ENCODE assay signal across 39 cellular contexts in the genomic region with DNA sequence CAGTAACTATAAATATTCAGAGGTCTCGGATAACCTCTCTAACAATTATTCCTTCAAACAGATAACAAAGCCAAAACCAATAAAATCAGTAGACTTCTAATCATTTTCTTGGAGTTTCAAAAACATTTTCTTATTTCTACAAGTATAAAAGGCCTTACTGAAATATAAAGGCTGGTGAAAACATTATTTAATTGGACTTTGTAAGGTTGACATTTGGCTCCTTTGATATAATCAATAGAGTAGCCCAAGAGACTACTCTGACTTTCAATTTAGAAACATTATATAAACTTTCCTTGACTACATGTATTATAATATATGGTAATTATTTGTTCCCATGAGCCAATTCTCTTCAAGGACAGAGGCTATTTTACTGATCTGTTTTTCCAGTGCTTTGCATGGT.
"Had no signal": no experiment of that assay in that cellular context is flagged by ENCODE, and none has a peak within 500 bp of the region (broad histone marks: within the 10 kb centered on the region; RNA-seq: fewer than 3 reads in every experiment).

No MANE protein-coding gene starts in this region.

- DNase-seq: activated effector memory CD4-positive, alpha-beta T cell treated with anti-CD3 and anti-CD28 coated beads, Interleukin-2, amount 50 U/mL, for 16 hours; activated effector memory CD4-positive, alpha-beta T cell treated with Interleukin-2 at 50 U/mL for 16 hours; activated gamma-delta T cell; activated gamma-delta T cell treated with Interleukin-2 at 50 U/mL for 16 hours; activated naive CD4-positive, alpha-beta T cell; activated naive CD4-positive, alpha-beta T cell treated with anti-CD3 and anti-CD28 coated beads for 36 hours; activated naive CD4-positive, alpha-beta T cell treated with anti-CD3 and anti-CD28 coated beads, Interleukin-2, amount 10 ng/mL, durations not matched to agents 7 days and 5 days; activated naive CD4-positive, alpha-beta T cell treated with anti-CD3 and anti-CD28 coated beads, Interleukin-2, amount 50 U/mL, for 16 hours; activated naive CD4-positive, alpha-beta T cell treated with Interleukin-2 at 50 U/mL for 16 hours; activated naive CD8-positive, alpha-beta T cell treated with anti-CD3 and anti-CD28 coated beads for 36 hours; activated naive CD8-positive, alpha-beta T cell treated with anti-CD3 and anti-CD28 coated beads, Interleukin-2, amount 10 ng/mL, durations not matched to agents 7 days and 5 days; activated naive CD8-positive, alpha-beta T cell treated with anti-CD3 and anti-CD28 coated beads, Interleukin-2, amount 50 U/mL, for 24 hours; activated T-cell treated with anti-CD3 and anti-CD28 coated beads, Interleukin-2, amount 50 U/mL, for 1 hour; activated T-cell treated with anti-CD3 and anti-CD28 coated beads, Interleukin-2, amount 50 U/mL, for 24 hours; activated T-cell treated with anti-CD3 and anti-CD28 coated beads, Interleukin-2, amount 50 U/mL, for 4 hours; activated T-cell treated with anti-CD3 and anti-CD28 coated beads, Interleukin-2, amount 50 U/mL, for 48 hours; activated T-cell treated with anti-CD3 and anti-CD28 coated beads, Interleukin-2, amount 50 U/mL, for 72 hours; adrenal gland; amniotic stem cell; amygdala; anterior cingulate cortex; aorta; body of pancreas; brain microvascular endothelial cell; central memory CD4-positive, alpha-beta T cell; cerebellar nuclear complex had no signal

- FAIRE-seq: astrocyte, bronchial epithelial cell had no signal

- ATAC-seq: activated naive CD4-positive, alpha-beta T cell treated with anti-CD3 and anti-CD28 coated beads, Interleukin-2, amount 50 U/mL, for 72 hours; activated naive CD8-positive, alpha-beta T cell treated with anti-CD3 and anti-CD28 coated beads, Interleukin-2, amount 50 U/mL, for 24 hours; activated T-cell treated with anti-CD3 and anti-CD28 coated beads, Interleukin-2, amount 50 U/mL, for 4 hours; activated T-cell treated with anti-CD3 and anti-CD28 coated beads, Interleukin-2, amount 50 U/mL, for 72 hours; activated T-helper 17 cell treated with anti-CD3 and anti-CD28 coated beads, Interleukin-2, amount 50 U/mL, for 72 hours; body of pancreas had no signal

- H3K4me3 ChIP-seq: adrenal gland, ascending aorta, body of pancreas, breast epithelium, cardiac muscle cell had no signal

- H3K27ac Mint-ChIP-seq: activated naive CD4-positive, alpha-beta T cell treated with anti-CD3 and anti-CD28 coated beads for 36 hours; activated naive CD4-positive, alpha-beta T cell treated with anti-CD3 and anti-CD28 coated beads, Interleukin-2, amount 10 ng/mL, durations not matched to agents 7 days and 5 days; activated naive CD4-positive, alpha-beta T cell treated with anti-CD3 and anti-CD28 coated beads, Interleukin-2, amount 50 U/mL, for 24 hours; activated naive CD4-positive, alpha-beta T cell treated with anti-CD3 and anti-CD28 coated beads, Interleukin-2, amount 50 U/mL, for 72 hours; activated naive CD8-positive, alpha-beta T cell treated with anti-CD3 and anti-CD28 coated beads for 36 hours; activated naive CD8-positive, alpha-beta T cell treated with anti-CD3 and anti-CD28 coated beads, Interleukin-2, amount 10 ng/mL, durations not matched to agents 7 days and 5 days; activated naive CD8-positive, alpha-beta T cell treated with anti-CD3 and anti-CD28 coated beads, Interleukin-2, amount 50 U/mL, for 24 hours; activated T-cell treated with anti-CD3 and anti-CD28 coated beads, Interleukin-2, amount 50 U/mL, for 24 hours; activated T-cell treated with anti-CD3 and anti-CD28 coated beads, Interleukin-2, amount 50 U/mL, for 72 hours; activated T-helper 1 cell treated with anti-CD3 and anti-CD28 coated beads, Interleukin-12 subunit alpha, Interleukin-12 subunit beta, Interleukin-2, Interleukin-4 antibody, amounts not matched to agents 30 ng/mL and 10 ng/mL and 1 ng/mL, durations not matched to agents 14 hours and 24 hours and 36 hours; activated T-helper 17 cell treated with anti-CD3 and anti-CD28 coated beads, Interleukin-2, amount 50 U/mL, for 72 hours; activated T-helper 2 cell treated with anti-CD3 and anti-CD28 coated beads, Interferon-gamma antibody, Interleukin-2, Interleukin-4, amounts not matched to agents 10 μg/mL and 5 μg/mL and 100 μg/mL, durations not matched to agents 14 hours and 24 hours and 36 hours; brain had no signal

- H3K4me1 Mint-ChIP-seq: activated naive CD4-positive, alpha-beta T cell treated with anti-CD3 and anti-CD28 coated beads, Interleukin-2, amount 10 ng/mL, durations not matched to agents 7 days and 5 days; brain had no signal

- H3K9me3 ChIP-seq: body of pancreas had no signal

- H3K27me3 ChIP-seq: adrenal gland, ascending aorta, body of pancreas, brain microvascular endothelial cell, breast epithelium, cardiac muscle cell had no signal

- H3K27ac ChIP-seq: adrenal gland, ascending aorta, body of pancreas, brain microvascular endothelial cell, breast epithelium, cardiac muscle cell had no signal

- H3K27me3 Mint-ChIP-seq: activated naive CD4-positive, alpha-beta T cell treated with anti-CD3 and anti-CD28 coated beads, Interleukin-2, amount 10 ng/mL, durations not matched to agents 7 days and 5 days; activated naive CD4-positive, alpha-beta T cell treated with anti-CD3 and anti-CD28 coated beads, Interleukin-2, amount 50 U/mL, for 24 hours; activated naive CD8-positive, alpha-beta T cell; activated naive CD8-positive, alpha-beta T cell treated with anti-CD3 and anti-CD28 coated beads for 36 hours; activated naive CD8-positive, alpha-beta T cell treated with anti-CD3 and anti-CD28 coated beads, Interleukin-2, amount 10 ng/mL, durations not matched to agents 7 days and 5 days; activated naive CD8-positive, alpha-beta T cell treated with anti-CD3 and anti-CD28 coated beads, Interleukin-2, amount 50 U/mL, for 24 hours; activated T-cell treated with anti-CD3 and anti-CD28 coated beads, Interleukin-2, amount 50 U/mL, for 24 hours; activated T-helper 17 cell treated with anti-CD3 and anti-CD28 coated beads, Interleukin-2, amount 50 U/mL, for 72 hours; brain; central memory CD8-positive, alpha-beta T cell had no signal

- H3K36me3 ChIP-seq: adrenal gland, brain microvascular endothelial cell, breast epithelium had no signal

- H3K4me1 ChIP-seq: adrenal gland, ascending aorta, body of pancreas, breast epithelium had no signal

- H3K4me3 Mint-ChIP-seq: activated naive CD4-positive, alpha-beta T cell treated with anti-CD3 and anti-CD28 coated beads for 36 hours; activated naive CD4-positive, alpha-beta T cell treated with anti-CD3 and anti-CD28 coated beads, Interleukin-2, amount 10 ng/mL, durations not matched to agents 7 days and 5 days; activated naive CD4-positive, alpha-beta T cell treated with anti-CD3 and anti-CD28 coated beads, Interleukin-2, amount 50 U/mL, for 24 hours; activated naive CD8-positive, alpha-beta T cell; activated naive CD8-positive, alpha-beta T cell treated with anti-CD3 and anti-CD28 coated beads for 36 hours; activated naive CD8-positive, alpha-beta T cell treated with anti-CD3 and anti-CD28 coated beads, Interleukin-2, amount 10 ng/mL, durations not matched to agents 7 days and 5 days; activated naive CD8-positive, alpha-beta T cell treated with anti-CD3 and anti-CD28 coated beads, Interleukin-2, amount 50 U/mL, for 24 hours; activated T-cell treated with anti-CD3 and anti-CD28 coated beads, Interleukin-2, amount 50 U/mL, for 24 hours; activated T-cell treated with anti-CD3 and anti-CD28 coated beads, Interleukin-2, amount 50 U/mL, for 4 hours; activated T-cell treated with anti-CD3 and anti-CD28 coated beads, Interleukin-2, amount 50 U/mL, for 72 hours; activated T-helper 1 cell treated with anti-CD3 and anti-CD28 coated beads, Interleukin-12 subunit alpha, Interleukin-12 subunit beta, Interleukin-2, Interleukin-4 antibody, amounts not matched to agents 30 ng/mL and 10 ng/mL and 1 ng/mL, durations not matched to agents 14 hours and 24 hours and 36 hours; activated T-helper 17 cell treated with anti-CD3 and anti-CD28 coated beads, Interleukin-2, amount 50 U/mL, for 72 hours; brain; central memory CD8-positive, alpha-beta T cell had no signal
